Comparison of ENCODE assay signal across 37 cellular contexts in genomic region chr22:25990940-25991339, GRCh38.
DNase-seq lines count a peak whose midpoint lies in the region; ATAC-seq, FAIRE-seq and TF ChIP-seq lines count a peak whose summit lies in the region.
"Had no signal": no experiment of that assay in that cellular context is flagged by ENCODE, and none has a peak within 500 bp of the region (broad histone marks: within the 10 kb centered on the region; RNA-seq: fewer than 3 reads in every experiment).

No MANE protein-coding gene starts in this region.

- peaks cover 0 to 3% (median 0%) of the 10 kb centered on the region in 5 experiments for H3K9me3 Mint-ChIP-seq in brain
- no peaks in the 10 kb centered on the region for H3K9me3 Mint-ChIP-seq in glutamatergic neuron (ENCODE audit: unreplicated experiment)
- H3K9me3 Mint-ChIP-seq in activated CD4-positive, alpha-beta memory T cell treated with anti-CD3 and anti-CD28 coated beads for 36 hours, result no peaks in the 10 kb centered on the region
- H3K9me3 Mint-ChIP-seq: CD4-positive, alpha-beta T cell; CD8-positive, alpha-beta memory T cell; CD8-positive, alpha-beta T cell had no signal

- no peaks in the 10 kb centered on the region for H3K4me1 ChIP-seq in PC-9 (replicated peaks; ENCODE audit: insufficient read depth)
- H3K4me1 ChIP-seq: A549, BE2C, Caco-2 had no signal

- H3K27ac Mint-ChIP-seq in brain (peak overlapping the region in 3 of 5 experiments; percentile 10 to 68 (median 34)), glutamatergic neuron (ENCODE audit: unreplicated experiment) (no peak overlapping the region)
- no peak overlapping the region for H3K27ac Mint-ChIP-seq in activated CD4-positive, alpha-beta memory T cell treated with anti-CD3 and anti-CD28 coated beads for 36 hours
- H3K27ac Mint-ChIP-seq: B cell; CD14-positive monocyte; CD4-positive, alpha-beta memory T cell; CD4-positive, alpha-beta T cell; CD4-positive, CD25-positive, alpha-beta regulatory T cell; CD8-positive, alpha-beta memory T cell; CD8-positive, alpha-beta T cell had no signal

- ATAC-seq in left cardiac atrium (no peak), GM21360 (IDR thresholded peaks at IDR 0.05; ENCODE audit: unreplicated experiment) (no peak)
- ATAC-seq: A549; CD8-positive, alpha-beta T cell had no signal

- TF ChIP-seq CTCF in brain (conservative IDR thresholded peaks at IDR 0.05) (no peak), glutamatergic neuron (IDR thresholded peaks at IDR 0.05; ENCODE audit: partially characterized antibody, unreplicated experiment) (no peak), neural cell (IDR thresholded peaks at IDR 0.05; ENCODE audit: poor library complexity, severe bottlenecking) (no peak), PC-9 (conservative IDR thresholded peaks at IDR 0.05) (no peak)

- H3F3A ChIP-seq in neural cell (ENCODE audit: insufficient read depth, low read length, poor library complexity, severe bottlenecking) (no peaks in the 10 kb centered on the region), PC-9 (ENCODE audit: insufficient read depth, low read depth) (no peaks in the 10 kb centered on the region)

- H3K9me2 ChIP-seq in neural cell (ENCODE audit: insufficient read depth, low read length) (no peaks in the 10 kb centered on the region), PC-9 (ENCODE audit: insufficient read depth) (no peaks in the 10 kb centered on the region)

- POLR2A ChIA-PET in activated CD4-positive, alpha-beta memory T cell treated with anti-CD3 and anti-CD28 coated beads for 36 hours (lab: Charles Lee), result no interaction called here
- POLR2A ChIA-PET in PC-9 (lab: Charles Lee; ENCODE audit: unreplicated experiment), result interaction anchor here (0.6 kb wide), 1 partner anchor 606 kb away, joined by 3 read pairs; no protein-coding TSS in a partner anchor

- H3K27ac ChIP-seq in neural cell (ENCODE audit: low read length), result peak overlapping the region; percentile 70
- no peak overlapping the region for H3K27ac ChIP-seq in PC-9
- H3K27ac ChIP-seq: 22Rv1; A549; BLaER1; BLaER1 treated with 17β-estradiol and CSF1 and Interleukin-3, amounts not matched to agents 10 nM and 100 nM; C4-2B had no signal

- H3K4me1 Mint-ChIP-seq in brain, result peaks cover 39% of the 10 kb centered on the region
- H3K4me1 Mint-ChIP-seq in glutamatergic neuron (ENCODE audit: low read depth, unreplicated experiment), result peaks cover 10% of the 10 kb centered on the region
- H3K4me1 Mint-ChIP-seq in activated CD4-positive, alpha-beta memory T cell treated with anti-CD3 and anti-CD28 coated beads for 36 hours (ENCODE audit: low read depth), result no peaks in the 10 kb centered on the region
- H3K4me1 Mint-ChIP-seq: CD4-positive, CD25-positive, alpha-beta regulatory T cell had no signal

- H3K36me3 Mint-ChIP-seq in brain (no peaks in the 10 kb centered on the region), glutamatergic neuron (ENCODE audit: unreplicated experiment) (no peaks in the 10 kb centered on the region)
- no peaks in the 10 kb centered on the region for H3K36me3 Mint-ChIP-seq in activated CD4-positive, alpha-beta memory T cell treated with anti-CD3 and anti-CD28 coated beads for 36 hours
- H3K36me3 Mint-ChIP-seq: CD14-positive monocyte; CD4-positive, alpha-beta memory T cell; CD4-positive, CD25-positive, alpha-beta regulatory T cell; CD8-positive, alpha-beta memory T cell; CD8-positive, alpha-beta T cell had no signal

- H3K9me3 ChIP-seq in neural cell (ENCODE audit: low read length), result no peaks in the 10 kb centered on the region
- no peaks in the 10 kb centered on the region for H3K9me3 ChIP-seq in PC-9 (ENCODE audit: insufficient read depth, low read depth)
- H3K9me3 ChIP-seq: A549; BE2C; BLaER1; BLaER1 treated with 17β-estradiol and CSF1 and Interleukin-3, amounts not matched to agents 10 nM and 100 nM; Caco-2 had no signal

- H2AFZ ChIP-seq in neural cell (ENCODE audit: low read depth, low read length) (no peak overlapping the region), PC-9 (no peak overlapping the region)

- no peaks in the 10 kb centered on the region for H3K79me2 ChIP-seq in neural cell (replicated peaks; ENCODE audit: insufficient read depth, low read length)
- H3K79me2 ChIP-seq in PC-9 (ENCODE audit: low read depth), result no peaks in the 10 kb centered on the region

- H3K9ac ChIP-seq in neural cell (ENCODE audit: low read length), result peak overlapping the region; percentile 19
- H3K9ac ChIP-seq: BLaER1; BLaER1 treated with 17β-estradiol and CSF1 and Interleukin-3, amounts not matched to agents 10 nM and 100 nM had no signal

- no TSS peak for BruUV-seq in PC-9 (replicated peaks; lab: Mats Ljungman, UMichigan)

- H3K4me3 Mint-ChIP-seq in brain, result no peak overlapping the region
- H3K4me3 Mint-ChIP-seq in glutamatergic neuron (ENCODE audit: unreplicated experiment), result peak overlapping the region; percentile 16
- H3K4me3 Mint-ChIP-seq in activated CD4-positive, alpha-beta memory T cell treated with anti-CD3 and anti-CD28 coated beads for 36 hours, result no peak overlapping the region
- H3K4me3 Mint-ChIP-seq: B cell; CD14-positive monocyte; CD4-positive, alpha-beta memory T cell; CD4-positive, alpha-beta T cell; CD4-positive, CD25-positive, alpha-beta regulatory T cell; CD8-positive, alpha-beta memory T cell; CD8-positive, alpha-beta T cell had no signal

- TF ChIP-seq RAD21 in neural cell (conservative IDR thresholded peaks at IDR 0.05), result peak; percentile 19

- peak; percentile 74 for TF ChIP-seq EP300 in neural cell (conservative IDR thresholded peaks at IDR 0.05; ENCODE audit: poor library complexity, severe bottlenecking)

- no peaks in the 10 kb centered on the region for H3K36me3 ChIP-seq in neural cell (ENCODE audit: insufficient read depth, low read length)
- H3K36me3 ChIP-seq in PC-9 (ENCODE audit: low read depth), result no peaks in the 10 kb centered on the region
- H3K36me3 ChIP-seq: BE2C; BLaER1; BLaER1 treated with 17β-estradiol and CSF1 and Interleukin-3, amounts not matched to agents 10 nM and 100 nM had no signal

- peak; percentile 67 for FAIRE-seq in urothelium cell line (lab: Jason Lieb, UNC)
- FAIRE-seq: A204.1, A549, D721Med had no signal

- H3K27me3 ChIP-seq in neural cell (ENCODE audit: insufficient read depth, low read depth, low read length) (no peaks in the 10 kb centered on the region), PC-9 (ENCODE audit: insufficient read depth, low read depth) (peaks cover 84% of the 10 kb centered on the region)
- H3K27me3 ChIP-seq: BE2C; BLaER1; BLaER1 treated with 17β-estradiol and CSF1 and Interleukin-3, amounts not matched to agents 10 nM and 100 nM had no signal

- no peak for DNase-seq in glutamatergic neuron
- DNase-seq in urothelium cell line (ENCODE audit: low spot score), result no peak
- DNase-seq in left cardiac atrium, result no peak
- no peak for DNase-seq in activated CD4-positive, alpha-beta memory T cell treated with anti-CD3 and anti-CD28 coated beads for 36 hours
- DNase-seq in PC-9, result no peak
- DNase-seq: 8988T; ACHN; AML-193; BE2C; C1 segment of cervical spinal cord; Caco-2; Calu3; CD4-positive, alpha-beta memory T cell; CD4-positive, alpha-beta T cell; CD4-positive, CD25-positive, alpha-beta regulatory T cell; CD8-positive, alpha-beta memory T cell; CD8-positive, alpha-beta T cell; COR-L47; DMS 273 treated with DMSO at 0.1 percent for 48 hours; DMS153; DMS53; DMS79; DMS79 treated with DMSO at 0.1 percent for 48 hours; DND-41; EL had no signal

- H3K27me3 Mint-ChIP-seq in brain (peaks cover 9% of the 10 kb centered on the region), glutamatergic neuron (ENCODE audit: unreplicated experiment) (no peaks in the 10 kb centered on the region)
- H3K27me3 Mint-ChIP-seq in activated CD4-positive, alpha-beta memory T cell treated with anti-CD3 and anti-CD28 coated beads for 36 hours, result peaks cover 2% of the 10 kb centered on the region
- H3K27me3 Mint-ChIP-seq: CD4-positive, CD25-positive, alpha-beta regulatory T cell had no signal

- intact Hi-C loops in left cardiac atrium (cut with DNase I) (no loop called here), PC-9 (cut with micrococcal nuclease; ENCODE audit: unreplicated experiment) (no loop called here)
- intact Hi-C loops in activated CD4-positive, alpha-beta memory T cell treated with anti-CD3 and anti-CD28 coated beads for 36 hours (cut with micrococcal nuclease), result no loop called here

- CTCF ChIA-PET in activated CD4-positive, alpha-beta memory T cell treated with anti-CD3 and anti-CD28 coated beads for 36 hours (lab: Charles Lee), result no interaction called here
- CTCF ChIA-PET in PC-9 (lab: Charles Lee), result no interaction called here

- no peaks in the 10 kb centered on the region for H4K20me1 ChIP-seq in neural cell (ENCODE audit: insufficient read depth)
- no peaks in the 10 kb centered on the region for H4K20me1 ChIP-seq in PC-9 (ENCODE audit: insufficient read depth)
- H4K20me1 ChIP-seq: BLaER1; BLaER1 treated with 17β-estradiol and CSF1 and Interleukin-3, amounts not matched to agents 10 nM and 100 nM had no signal

- H3K4me3 ChIP-seq in neural cell (ENCODE audit: low read length), result peak overlapping the region; percentile 41
- no peak overlapping the region for H3K4me3 ChIP-seq in PC-9
- H3K4me3 ChIP-seq: A549; BLaER1; BLaER1 treated with 17β-estradiol and CSF1 and Interleukin-3, amounts not matched to agents 10 nM and 100 nM had no signal

- H3K4me2 ChIP-seq in neural cell (ENCODE audit: low read length) (peak overlapping the region; percentile 38), PC-9 (no peak overlapping the region)
- H3K4me2 ChIP-seq: A549; BLaER1; BLaER1 treated with 17β-estradiol and CSF1 and Interleukin-3, amounts not matched to agents 10 nM and 100 nM had no signal

TF ChIP-seq in neural cell, 6 proteins besides CTCF, POLR2A, EP300 and RAD21 (continues in another document):
- TF ChIP-seq SMC3 (conservative IDR thresholded peaks at IDR 0.05; ENCODE audit: poor library complexity) (peak; percentile 23), TAF1 (IDR thresholded peaks at IDR 0.05; ENCODE audit: low read depth) (no peak)

Comparison
In these comparisons a context has a peak if more than half of its experiments do, and no peak if none do; other contexts are left out.
1. H3K27ac Mint-ChIP-seq: peak in brain (3 of 5); none in glutamatergic neuron (single experiment) and activated CD4-positive, alpha-beta memory T cell treated with anti-CD3 and anti-CD28 coated beads for 36 hours (single experiment).